In genomic region chr12:53376747-53377146, GRCh38 we compare ENCODE assay signal across 1 cellular context.
TF ChIP-seq lines count a peak whose summit lies in the region.

No MANE protein-coding gene starts in this region.

TF ChIP-seq in K562, 482 proteins besides CTCF, POLR2A, EP300 and RAD21:
- TF ChIP-seq HDAC2 (IDR thresholded peaks at IDR 0.05) (peak; percentile 73), TGIF2 (CRISPR knock-in tag; IDR thresholded peaks at IDR 0.05) (no peak), ADNP (tag; IDR thresholded peaks at IDR 0.05) (peak; percentile 92), CHD4 (IDR thresholded peaks at IDR 0.05; ENCODE audit: insufficient read depth, insufficient replicate concordance, low read depth, low read length, poor library complexity, severe bottlenecking) (peak; percentile 83), KAT2B (IDR thresholded peaks at IDR 0.05; ENCODE audit: low read depth, low read length) (no peak), RCOR1 (IDR thresholded peaks at IDR 0.05; ENCODE audit: borderline replicate concordance in 1 of 2, low read depth in 2 of 2, low read length in 2 of 2) (peak in 1 of 2 experiments; percentile 5; a peak in 1 of 4 replicates), RBM25 (IDR thresholded peaks at IDR 0.05; ENCODE audit: low read depth, low read length, severe bottlenecking) (peak; percentile 99), KDM1A (IDR thresholded peaks at IDR 0.05) (peak in 1 of 2 experiments; percentile 86; a peak in 3 of 4 replicates), POLR2AphosphoS2 (IDR thresholded peaks at IDR 0.05; ENCODE audit: low read length) (no peak), CBX3 (IDR thresholded peaks at IDR 0.05; ENCODE audit: borderline replicate concordance in 1 of 2, low read length in 2 of 2) (peak in 1 of 2 experiments; percentile 18; a peak in 1 of 3 replicates), BCOR (IDR thresholded peaks at IDR 0.05) (peak; percentile 96)
- TF ChIP-seq, protein P1, sequence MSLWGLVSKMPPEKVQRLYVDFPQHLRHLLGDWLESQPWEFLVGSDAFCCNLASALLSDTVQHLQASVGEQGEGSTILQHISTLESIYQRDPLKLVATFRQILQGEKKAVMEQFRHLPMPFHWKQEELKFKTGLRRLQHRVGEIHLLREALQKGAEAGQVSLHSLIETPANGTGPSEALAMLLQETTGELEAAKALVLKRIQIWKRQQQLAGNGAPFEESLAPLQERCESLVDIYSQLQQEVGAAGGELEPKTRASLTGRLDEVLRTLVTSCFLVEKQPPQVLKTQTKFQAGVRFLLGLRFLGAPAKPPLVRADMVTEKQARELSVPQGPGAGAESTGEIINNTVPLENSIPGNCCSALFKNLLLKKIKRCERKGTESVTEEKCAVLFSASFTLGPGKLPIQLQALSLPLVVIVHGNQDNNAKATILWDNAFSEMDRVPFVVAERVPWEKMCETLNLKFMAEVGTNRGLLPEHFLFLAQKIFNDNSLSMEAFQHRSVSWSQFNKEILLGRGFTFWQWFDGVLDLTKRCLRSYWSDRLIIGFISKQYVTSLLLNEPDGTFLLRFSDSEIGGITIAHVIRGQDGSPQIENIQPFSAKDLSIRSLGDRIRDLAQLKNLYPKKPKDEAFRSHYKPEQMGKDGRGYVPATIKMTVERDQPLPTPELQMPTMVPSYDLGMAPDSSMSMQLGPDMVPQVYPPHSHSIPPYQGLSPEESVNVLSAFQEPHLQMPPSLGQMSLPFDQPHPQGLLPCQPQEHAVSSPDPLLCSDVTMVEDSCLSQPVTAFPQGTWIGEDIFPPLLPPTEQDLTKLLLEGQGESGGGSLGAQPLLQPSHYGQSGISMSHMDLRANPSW (CRISPR knock-in tag; IDR thresholded peaks at IDR 0.05) = no peak
